Comparison of ENCODE assay signal across 8 cellular contexts in genomic region chr6:105179244-105180065, GRCh38. TPM values are rescaled to one million over a fixed set of nuclear protein-coding genes. Genes with fewer than 3 reads are reported as not detected.
DNase-seq lines count a peak whose midpoint lies in the region; ATAC-seq and TF ChIP-seq lines count a peak whose summit lies in the region.

POPDC3 (minus strand) TSS chr6:105180014; CDS start chr6:105161909, 18,105 bp downstream.

- H3K9me3 Mint-ChIP-seq in central memory CD8-positive, alpha-beta T cell, result no peaks in the 10 kb centered on the region
- H3K9me3 Mint-ChIP-seq in stimulated activated naive CD8-positive, alpha-beta T cell treated with anti-CD3 and anti-CD28 coated beads, Interleukin-15, amount 100 ng/mL, for 72 hours, result no peaks in the 10 kb centered on the region

- H3K4me3 Mint-ChIP-seq in central memory CD8-positive, alpha-beta T cell, result peak within 1 kb of the TSS; percentile 32
- H3K4me3 Mint-ChIP-seq in stimulated activated naive CD8-positive, alpha-beta T cell treated with anti-CD3 and anti-CD28 coated beads, Interleukin-15, amount 100 ng/mL, for 72 hours, result peak within 1 kb of the TSS; percentile 65 to 72

- H3K9me3 ChIP-seq in A673 (ENCODE audit: low read depth, low read length, poor library complexity, severe bottlenecking), result no peaks in the 10 kb centered on the region

- H3K27ac ChIP-seq in A673 (ENCODE audit: low read depth, low read length, poor library complexity, severe bottlenecking), result no peak within 1 kb of the TSS

- POLR2A ChIA-PET in A673 (lab: Charles Lee; ENCODE audit: low non-redundant PET), result no interaction called here

- TF ChIP-seq CTCF in A673 (conservative IDR thresholded peaks at IDR 0.05; ENCODE audit: low read depth, low read length), result no peak
- TF ChIP-seq CTCF in GM12865 (IDR thresholded peaks at IDR 0.05; ENCODE audit: insufficient read depth, low read depth, low read length, missing control alignments), result no peak

- H3K27ac Mint-ChIP-seq in central memory CD8-positive, alpha-beta T cell (ENCODE audit: low read depth), result no peak within 1 kb of the TSS
- H3K27ac Mint-ChIP-seq in stimulated activated naive CD8-positive, alpha-beta T cell treated with anti-CD3 and anti-CD28 coated beads, Interleukin-15, amount 100 ng/mL, for 72 hours, result no peak within 1 kb of the TSS

- H3K27me3 ChIP-seq in A673 (replicated peaks; ENCODE audit: insufficient read depth, low read depth, low read length, poor library complexity), result peaks cover 47% of the 10 kb centered on the region

- ATAC-seq in central memory CD8-positive, alpha-beta T cell (replicated peaks; ENCODE audit: extremely low read depth, poor library complexity, severe bottlenecking), result no peak
- peak; percentile 64 for ATAC-seq in stimulated activated naive CD8-positive, alpha-beta T cell treated with anti-CD3 and anti-CD28 coated beads, Interleukin-15, amount 100 ng/mL, for 72 hours
- ATAC-seq in GM18505 (IDR thresholded peaks at IDR 0.05; ENCODE audit: unreplicated experiment) (no peak), HG02973 (IDR thresholded peaks at IDR 0.05; ENCODE audit: unreplicated experiment) (no peak)

- H3K4me1 ChIP-seq in A673 (ENCODE audit: insufficient read depth, low read length, poor library complexity, severe bottlenecking), result no peaks in the 10 kb centered on the region

- H3K36me3 ChIP-seq in A673 (ENCODE audit: insufficient read depth, low read length, poor library complexity, severe bottlenecking), result no peaks in the 10 kb centered on the region

- intact Hi-C loops in A673 (cut with micrococcal nuclease; ENCODE audit: unreplicated experiment), result no loop called here

- no peaks in the 10 kb centered on the region for H3K36me3 Mint-ChIP-seq in central memory CD8-positive, alpha-beta T cell (ENCODE audit: insufficient read depth)

- BruUV-seq in A673 (replicated peaks; lab: Mats Ljungman, UMichigan), result no TSS peak

- H3K27me3 Mint-ChIP-seq in central memory CD8-positive, alpha-beta T cell, result peaks cover 67% of the 10 kb centered on the region
- H3K27me3 Mint-ChIP-seq in stimulated activated naive CD8-positive, alpha-beta T cell treated with anti-CD3 and anti-CD28 coated beads, Interleukin-15, amount 100 ng/mL, for 72 hours, result peaks cover 69% of the 10 kb centered on the region

- DNase-seq in A673 (ENCODE audit: low spot score) (peak; percentile 16), GM12865 (ENCODE audit: low read depth) (peak; percentile 21), NCI-H146 (lab: John Stamatoyannopoulos, UW) (peak; percentile 55), left kidney (ENCODE audit: low read depth, low spot score) (peak; percentile 72)
- DNase-seq in central memory CD8-positive, alpha-beta T cell (ENCODE audit: low spot score in 2 of 2), result no peak
- DNase-seq in stimulated activated naive CD8-positive, alpha-beta T cell treated with anti-CD3 and anti-CD28 coated beads, Interleukin-15, amount 100 ng/mL, for 72 hours, result peak in 1 of 2 donors; percentile 8

- H3K4me1 Mint-ChIP-seq in central memory CD8-positive, alpha-beta T cell, result peaks cover 5% of the 10 kb centered on the region
- H3K4me1 Mint-ChIP-seq in stimulated activated naive CD8-positive, alpha-beta T cell treated with anti-CD3 and anti-CD28 coated beads, Interleukin-15, amount 100 ng/mL, for 72 hours, result peaks cover 6% of the 10 kb centered on the region

- peak within 1 kb of the TSS; percentile 52 for H3K4me3 ChIP-seq in A673 (ENCODE audit: low read depth, low read length, poor library complexity, severe bottlenecking)
- peak within 1 kb of the TSS; percentile 30 for H3K4me3 ChIP-seq in GM12865 (ENCODE audit: low read depth, low read length)

- CTCF ChIA-PET in A673 (lab: Charles Lee), result no interaction called here

- TF ChIP-seq POLR2A in GM18505 (IDR thresholded peaks at IDR 0.05; ENCODE audit: borderline replicate concordance, extremely low read depth, insufficient read depth, insufficient read length), result no peak

RNA-seq across cellular contexts. Expression of gene POPDC3, which starts in this region (rescaled TPM):
- total RNA-seq in A673 (2021), result 0.62 and 1.4 TPM in 2 replicates

Comparison
In these comparisons a context has a peak if more than half of its experiments do, and no peak if none do; other contexts are left out.
1. DNase-seq: peak in A673 (single experiment), GM12865 (single experiment), NCI-H146 (single experiment) and left kidney (single experiment); none in central memory CD8-positive, alpha-beta T cell (0 of 2).